1 cellular context compared by ENCODE assay signal in the genomic region with DNA sequence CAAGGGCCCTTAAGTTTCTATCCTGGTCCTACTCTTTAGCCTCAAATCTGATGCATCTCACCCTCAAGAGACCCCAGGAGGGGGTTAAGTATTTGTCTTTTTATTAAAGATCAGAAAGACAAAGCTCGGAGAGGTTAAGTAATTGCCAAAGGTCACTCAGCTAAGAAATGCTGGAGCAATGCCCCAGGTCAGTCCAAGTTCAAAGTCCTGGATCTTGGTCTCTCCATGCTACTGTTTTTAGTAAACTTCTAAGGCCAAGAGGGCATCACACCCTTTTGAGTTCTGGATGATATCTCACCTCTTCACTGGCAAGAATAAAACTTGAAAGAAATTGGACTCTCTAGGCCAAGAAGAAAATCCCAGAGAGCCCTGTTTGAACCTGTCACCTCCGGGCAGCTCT.
TF ChIP-seq lines count a peak whose summit lies in the region.

No MANE protein-coding gene starts in this region.

TF ChIP-seq in GM23338, 12 proteins besides CTCF, POLR2A, EP300 and RAD21 (continued from another document):
- TF ChIP-seq, protein P1, sequence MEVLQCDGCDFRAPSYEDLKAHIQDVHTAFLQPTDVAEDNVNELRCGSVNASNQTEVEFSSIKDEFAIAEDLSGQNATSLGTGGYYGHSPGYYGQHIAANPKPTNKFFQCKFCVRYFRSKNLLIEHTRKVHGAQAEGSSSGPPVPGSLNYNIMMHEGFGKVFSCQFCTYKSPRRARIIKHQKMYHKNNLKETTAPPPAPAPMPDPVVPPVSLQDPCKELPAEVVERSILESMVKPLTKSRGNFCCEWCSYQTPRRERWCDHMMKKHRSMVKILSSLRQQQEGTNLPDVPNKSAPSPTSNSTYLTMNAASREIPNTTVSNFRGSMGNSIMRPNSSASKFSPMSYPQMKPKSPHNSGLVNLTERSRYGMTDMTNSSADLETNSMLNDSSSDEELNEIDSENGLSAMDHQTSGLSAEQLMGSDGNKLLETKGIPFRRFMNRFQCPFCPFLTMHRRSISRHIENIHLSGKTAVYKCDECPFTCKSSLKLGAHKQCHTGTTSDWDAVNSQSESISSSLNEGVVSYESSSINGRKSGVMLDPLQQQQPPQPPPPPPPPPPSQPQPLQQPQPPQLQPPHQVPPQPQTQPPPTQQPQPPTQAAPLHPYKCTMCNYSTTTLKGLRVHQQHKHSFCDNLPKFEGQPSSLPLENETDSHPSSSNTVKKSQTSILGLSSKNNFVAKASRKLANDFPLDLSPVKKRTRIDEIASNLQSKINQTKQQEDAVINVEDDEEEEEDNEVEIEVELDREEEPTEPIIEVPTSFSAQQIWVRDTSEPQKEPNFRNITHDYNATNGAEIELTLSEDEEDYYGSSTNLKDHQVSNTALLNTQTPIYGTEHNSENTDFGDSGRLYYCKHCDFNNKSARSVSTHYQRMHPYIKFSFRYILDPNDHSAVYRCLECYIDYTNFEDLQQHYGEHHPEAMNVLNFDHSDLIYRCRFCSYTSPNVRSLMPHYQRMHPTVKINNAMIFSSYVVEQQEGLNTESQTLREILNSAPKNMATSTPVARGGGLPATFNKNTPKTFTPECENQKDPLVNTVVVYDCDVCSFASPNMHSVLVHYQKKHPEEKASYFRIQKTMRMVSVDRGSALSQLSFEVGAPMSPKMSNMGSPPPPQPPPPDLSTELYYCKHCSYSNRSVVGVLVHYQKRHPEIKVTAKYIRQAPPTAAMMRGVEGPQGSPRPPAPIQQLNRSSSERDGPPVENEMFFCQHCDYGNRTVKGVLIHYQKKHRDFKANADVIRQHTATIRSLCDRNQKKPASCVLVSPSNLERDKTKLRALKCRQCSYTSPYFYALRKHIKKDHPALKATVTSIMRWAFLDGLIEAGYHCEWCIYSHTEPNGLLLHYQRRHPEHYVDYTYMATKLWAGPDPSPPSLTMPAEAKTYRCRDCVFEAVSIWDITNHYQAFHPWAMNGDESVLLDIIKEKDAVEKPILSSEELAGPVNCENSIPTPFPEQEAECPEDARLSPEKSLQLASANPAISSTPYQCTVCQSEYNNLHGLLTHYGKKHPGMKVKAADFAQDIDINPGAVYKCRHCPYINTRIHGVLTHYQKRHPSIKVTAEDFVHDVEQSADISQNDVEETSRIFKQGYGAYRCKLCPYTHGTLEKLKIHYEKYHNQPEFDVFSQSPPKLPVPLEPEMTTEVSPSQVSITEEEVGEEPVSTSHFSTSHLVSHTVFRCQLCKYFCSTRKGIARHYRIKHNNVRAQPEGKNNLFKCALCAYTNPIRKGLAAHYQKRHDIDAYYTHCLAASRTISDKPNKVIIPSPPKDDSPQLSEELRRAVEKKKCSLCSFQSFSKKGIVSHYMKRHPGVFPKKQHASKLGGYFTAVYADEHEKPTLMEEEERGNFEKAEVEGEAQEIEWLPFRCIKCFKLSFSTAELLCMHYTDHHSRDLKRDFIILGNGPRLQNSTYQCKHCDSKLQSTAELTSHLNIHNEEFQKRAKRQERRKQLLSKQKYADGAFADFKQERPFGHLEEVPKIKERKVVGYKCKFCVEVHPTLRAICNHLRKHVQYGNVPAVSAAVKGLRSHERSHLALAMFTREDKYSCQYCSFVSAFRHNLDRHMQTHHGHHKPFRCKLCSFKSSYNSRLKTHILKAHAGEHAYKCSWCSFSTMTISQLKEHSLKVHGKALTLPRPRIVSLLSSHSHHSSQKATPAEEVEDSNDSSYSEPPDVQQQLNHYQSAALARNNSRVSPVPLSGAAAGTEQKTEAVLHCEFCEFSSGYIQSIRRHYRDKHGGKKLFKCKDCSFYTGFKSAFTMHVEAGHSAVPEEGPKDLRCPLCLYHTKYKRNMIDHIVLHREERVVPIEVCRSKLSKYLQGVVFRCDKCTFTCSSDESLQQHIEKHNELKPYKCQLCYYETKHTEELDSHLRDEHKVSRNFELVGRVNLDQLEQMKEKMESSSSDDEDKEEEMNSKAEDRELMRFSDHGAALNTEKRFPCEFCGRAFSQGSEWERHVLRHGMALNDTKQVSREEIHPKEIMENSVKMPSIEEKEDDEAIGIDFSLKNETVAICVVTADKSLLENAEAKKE (CRISPR knock-in tag; IDR thresholded peaks at IDR 0.05): no peak
- no peak for TF ChIP-seq EZH2 (IDR thresholded peaks at IDR 0.05; ENCODE audit: low read depth, unreplicated experiment)
- TF ChIP-seq, protein P2, sequence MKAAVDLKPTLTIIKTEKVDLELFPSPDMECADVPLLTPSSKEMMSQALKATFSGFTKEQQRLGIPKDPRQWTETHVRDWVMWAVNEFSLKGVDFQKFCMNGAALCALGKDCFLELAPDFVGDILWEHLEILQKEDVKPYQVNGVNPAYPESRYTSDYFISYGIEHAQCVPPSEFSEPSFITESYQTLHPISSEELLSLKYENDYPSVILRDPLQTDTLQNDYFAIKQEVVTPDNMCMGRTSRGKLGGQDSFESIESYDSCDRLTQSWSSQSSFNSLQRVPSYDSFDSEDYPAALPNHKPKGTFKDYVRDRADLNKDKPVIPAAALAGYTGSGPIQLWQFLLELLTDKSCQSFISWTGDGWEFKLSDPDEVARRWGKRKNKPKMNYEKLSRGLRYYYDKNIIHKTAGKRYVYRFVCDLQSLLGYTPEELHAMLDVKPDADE (IDR thresholded peaks at IDR 0.05): no peak
- TF ChIP-seq STAT1 (IDR thresholded peaks at IDR 0.05; ENCODE audit: unreplicated experiment): no peak
- no peak for TF ChIP-seq EZH2phosphoT487 (IDR thresholded peaks at IDR 0.05; ENCODE audit: unreplicated experiment)
TF ChIP-seq in GM23338: peak in this region for 0.
